In genomic region chr3:53473422-53473821, GRCh38 we compare ENCODE assay signal across 1 cellular context.
TF ChIP-seq lines count a peak whose summit lies in the region.

No MANE protein-coding gene starts in this region.

TF ChIP-seq in HepG2, 621 proteins besides CTCF, POLR2A, EP300 and RAD21 (continued from another document and continues in another):
- no peak for TF ChIP-seq KDM1A (CRISPR knock-in tag; IDR thresholded peaks at IDR 0.05)
- TF ChIP-seq PLSCR1 (CRISPR knock-in tag; IDR thresholded peaks at IDR 0.05; ENCODE audit: borderline replicate concordance): no peak
- TF ChIP-seq ZNF678 (CRISPR knock-in tag; IDR thresholded peaks at IDR 0.05): no peak
- TF ChIP-seq GABPB1 (CRISPR knock-in tag; IDR thresholded peaks at IDR 0.05): no peak
- TF ChIP-seq MAFK (conservative IDR thresholded peaks at IDR 0.05 in 1 of 2, IDR thresholded peaks at IDR 0.05 in 1 of 2; ENCODE audit: low read length in 2 of 2): no peak
- no peak for TF ChIP-seq RNF219 (CRISPR knock-in tag; IDR thresholded peaks at IDR 0.05)
- peak; percentile 34; the same call in 1 of the 2 replicates for TF ChIP-seq SP5 (CRISPR knock-in tag; IDR thresholded peaks at IDR 0.05; ENCODE audit: borderline replicate concordance, low read depth)
- TF ChIP-seq BRF2 (CRISPR knock-in tag; IDR thresholded peaks at IDR 0.05): no peak
- TF ChIP-seq ZBTB8A (CRISPR knock-in tag; IDR thresholded peaks at IDR 0.05; ENCODE audit: borderline replicate concordance, low read depth): no peak
- TF ChIP-seq GLI4 (CRISPR knock-in tag; IDR thresholded peaks at IDR 0.05; ENCODE audit: borderline replicate concordance): no peak
- no peak for TF ChIP-seq ZSCAN29 (CRISPR knock-in tag; conservative IDR thresholded peaks at IDR 0.05)
- TF ChIP-seq SNAPC4 (CRISPR knock-in tag; IDR thresholded peaks at IDR 0.05): 0 out of 2 replicates have a peak, but pooled peaks have one; percentile 45
- TF ChIP-seq ZNF737 (CRISPR knock-in tag; IDR thresholded peaks at IDR 0.05; ENCODE audit: borderline replicate concordance): no peak
- no peak for TF ChIP-seq ZFP36 (IDR thresholded peaks at IDR 0.05; ENCODE audit: borderline replicate concordance, low read depth, low read length, partially characterized antibody)
- TF ChIP-seq ZNF670 (CRISPR knock-in tag; IDR thresholded peaks at IDR 0.05; ENCODE audit: borderline replicate concordance): no peak
- no peak for TF ChIP-seq ZNF589 (CRISPR knock-in tag; conservative IDR thresholded peaks at IDR 0.05)
- no peak for TF ChIP-seq ZNF143 (CRISPR knock-in tag; IDR thresholded peaks at IDR 0.05)
- no peak for TF ChIP-seq RNF2 (conservative IDR thresholded peaks at IDR 0.05; ENCODE audit: low read depth)
- TF ChIP-seq POGZ (CRISPR knock-in tag; IDR thresholded peaks at IDR 0.05): peak; percentile 84
- TF ChIP-seq FOSL2 (CRISPR knock-in tag; IDR thresholded peaks at IDR 0.05): 0 out of 2 replicates have a peak, but pooled peaks have one; percentile 32
- no peak for TF ChIP-seq ZMYM2 (CRISPR knock-in tag; IDR thresholded peaks at IDR 0.05)
- TF ChIP-seq ZNF878 (CRISPR knock-in tag; IDR thresholded peaks at IDR 0.05): no peak
- TF ChIP-seq PBX3 (CRISPR knock-in tag; IDR thresholded peaks at IDR 0.05; ENCODE audit: borderline replicate concordance): no peak
- no peak for TF ChIP-seq MZF1 (CRISPR knock-in tag; IDR thresholded peaks at IDR 0.05; ENCODE audit: borderline replicate concordance)
- TF ChIP-seq ATF7-NPFF (CRISPR knock-in tag; IDR thresholded peaks at IDR 0.05; ENCODE audit: low read depth): no peak
- 0 out of 2 replicates have a peak, but pooled peaks have one; percentile 23 for TF ChIP-seq SKIL (CRISPR knock-in tag; IDR thresholded peaks at IDR 0.05; ENCODE audit: borderline replicate concordance)
- no peak for TF ChIP-seq ZNF724P (CRISPR knock-in tag; IDR thresholded peaks at IDR 0.05; ENCODE audit: borderline replicate concordance)
- no peak for TF ChIP-seq TCF12 (IDR thresholded peaks at IDR 0.05)
- 0 out of 2 replicates have a peak, but pooled peaks have one; percentile 34 for TF ChIP-seq TCF12 (CRISPR knock-in tag; IDR thresholded peaks at IDR 0.05)
- no peak for TF ChIP-seq ZNF207 (IDR thresholded peaks at IDR 0.05; ENCODE audit: borderline replicate concordance)
- TF ChIP-seq JUNB (CRISPR knock-in tag; IDR thresholded peaks at IDR 0.05; ENCODE audit: borderline replicate concordance): no peak
- no peak for TF ChIP-seq PITX1 (CRISPR knock-in tag; IDR thresholded peaks at IDR 0.05)
- TF ChIP-seq ZFYVE20 (CRISPR knock-in tag; IDR thresholded peaks at IDR 0.05; ENCODE audit: borderline replicate concordance, low read depth): no peak
- no peak for TF ChIP-seq MYPOP (CRISPR knock-in tag; IDR thresholded peaks at IDR 0.05)
- TF ChIP-seq GFI1 (CRISPR knock-in tag; IDR thresholded peaks at IDR 0.05; ENCODE audit: borderline replicate concordance): no peak
- TF ChIP-seq ZFP36L1 (CRISPR knock-in tag; IDR thresholded peaks at IDR 0.05): no peak
- peak; percentile 36; the same call in 1 of the 2 replicates for TF ChIP-seq TBX2 (CRISPR knock-in tag; IDR thresholded peaks at IDR 0.05; ENCODE audit: borderline replicate concordance)
- TF ChIP-seq PRPF4 (IDR thresholded peaks at IDR 0.05; ENCODE audit: low read depth, low read length, poor library complexity, severe bottlenecking): no peak
- no peak for TF ChIP-seq CREM (IDR thresholded peaks at IDR 0.05)
- TF ChIP-seq CREM (CRISPR knock-in tag; IDR thresholded peaks at IDR 0.05): no peak
- no peak for TF ChIP-seq ZNF282 (IDR thresholded peaks at IDR 0.05; ENCODE audit: partially characterized antibody)
- TF ChIP-seq ZNF75D (CRISPR knock-in tag; IDR thresholded peaks at IDR 0.05; ENCODE audit: borderline replicate concordance): no peak
- TF ChIP-seq POLR2G (IDR thresholded peaks at IDR 0.05; ENCODE audit: low read depth, low read length): no peak
- no peak for TF ChIP-seq THRA (CRISPR knock-in tag; IDR thresholded peaks at IDR 0.05; ENCODE audit: borderline replicate concordance)
- no peak for TF ChIP-seq ZNF746 (CRISPR knock-in tag; IDR thresholded peaks at IDR 0.05)
- no peak for TF ChIP-seq CSRNP1 (CRISPR knock-in tag; IDR thresholded peaks at IDR 0.05)
- TF ChIP-seq MYC (CRISPR knock-in tag; IDR thresholded peaks at IDR 0.05; ENCODE audit: borderline replicate concordance): no peak
- 0 out of 2 replicates have a peak, but pooled peaks have one; percentile 14 for TF ChIP-seq ELF1 (CRISPR knock-in tag; IDR thresholded peaks at IDR 0.05)
- no peak for TF ChIP-seq JARID2 (CRISPR knock-in tag; IDR thresholded peaks at IDR 0.05; ENCODE audit: insufficient replicate concordance)
- no peak for TF ChIP-seq TIGD3 (CRISPR knock-in tag; IDR thresholded peaks at IDR 0.05; ENCODE audit: borderline replicate concordance)
- no peak for TF ChIP-seq PHF5A (CRISPR knock-in tag; IDR thresholded peaks at IDR 0.05; ENCODE audit: low read depth, unreplicated experiment)
